Comparison of ENCODE assay signal across 7 cellular contexts in the genomic region with DNA sequence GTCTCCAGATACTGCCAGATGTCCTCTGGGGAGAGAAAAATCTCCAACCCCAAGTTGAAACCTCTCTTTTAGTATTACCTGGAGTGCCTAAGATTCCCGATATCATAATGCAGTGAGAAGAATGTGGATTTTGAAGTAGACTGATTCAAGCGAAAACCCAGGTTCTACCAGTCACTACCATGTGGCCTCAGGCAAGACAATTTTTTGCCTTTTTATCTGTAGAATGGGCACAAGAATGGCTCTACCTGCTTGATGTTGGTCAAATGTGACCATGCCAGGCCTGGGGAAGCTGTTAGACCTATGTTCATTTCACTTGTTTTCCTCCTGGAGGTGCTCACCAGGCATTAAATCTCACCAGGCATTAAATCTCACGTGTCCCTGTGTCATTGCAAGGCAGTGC.
"Had no signal": no experiment of that assay in that cellular context is flagged by ENCODE, and none has a peak within 500 bp of the region (broad histone marks: within the 10 kb centered on the region; RNA-seq: fewer than 3 reads in every experiment).

No MANE protein-coding gene starts in this region.

- DNase-seq: GM23248, GOT3, H7, HFFc6, IMR-90 had no signal

- H3K36me3 ChIP-seq: HAP-1 had no signal

- H3K9me3 ChIP-seq: HAP-1 had no signal

- H2AFZ ChIP-seq: GM23248 had no signal

- H3K4me3 ChIP-seq: GM23248, HAP-1, K562 had no signal

- H3K9ac ChIP-seq: GM23248 had no signal

- H3K27ac ChIP-seq: GM23248 had no signal

- H3K4me1 ChIP-seq: HAP-1 had no signal
